8 cellular contexts compared by ENCODE assay signal in genomic region chr1:166270476-166271150, GRCh38.
"Had no signal": no experiment of that assay in that cellular context is flagged by ENCODE, and none has a peak within 500 bp of the region (broad histone marks: within the 10 kb centered on the region; RNA-seq: fewer than 3 reads in every experiment).

No MANE protein-coding gene starts in this region.

- H3K4me3 Mint-ChIP-seq: GM23338, H9, HFFc6 had no signal

- H3K9me3 Mint-ChIP-seq: GM23338 had no signal

- DNase-seq: GM23248, H7, H9, HCEC 1CT, HFFc6 had no signal

- H3K27ac ChIP-seq: GM23248 had no signal

- H2AFZ ChIP-seq: GM23248, GM23338 had no signal

- H3K9me3 ChIP-seq: HAP-1 had no signal

- H3K36me3 ChIP-seq: HAP-1 had no signal

- H3K4me1 ChIP-seq: HAP-1 had no signal

- H3K4me2 ChIP-seq: GM23338 had no signal

- H3K4me3 ChIP-seq: GM23248, GM23338, HAP-1 had no signal

- H3K9ac ChIP-seq: GM23248 had no signal

- H3K27ac Mint-ChIP-seq: GM23338, H9, HFFc6 had no signal

- ATAC-seq: GM23338, HCT116 had no signal
